9 cellular contexts compared by ENCODE assay signal in genomic region chr7:100673942-100674431, GRCh38. TPM values are rescaled to one million over a fixed set of nuclear protein-coding genes. Genes with fewer than 3 reads are reported as not detected.
DNase-seq lines count a peak whose midpoint lies in the region; ATAC-seq and TF ChIP-seq lines count a peak whose summit lies in the region.
"Had no signal": no experiment of that assay in that cellular context is flagged by ENCODE, and none has a peak within 500 bp of the region (broad histone marks: within the 10 kb centered on the region; RNA-seq: fewer than 3 reads in every experiment).

No MANE protein-coding gene starts in this region.

- H3K27me3 ChIP-seq in OCI-LY3 (ENCODE audit: low read depth, low read length), result no peaks in the 10 kb centered on the region; the same call in 1 of the 2 replicates
- no peaks in the 10 kb centered on the region for H3K27me3 ChIP-seq in skeletal muscle tissue (ENCODE audit: control insufficient read depth in 3 of 3, insufficient read depth in 3 of 3, low read length in 3 of 3)

- H3K79me2 ChIP-seq in OCI-LY3 (ENCODE audit: low read length), result peaks cover 27% of the 10 kb centered on the region

- H3K9ac ChIP-seq in OCI-LY3 (ENCODE audit: low read length) (peak overlapping the region; percentile 82), skeletal muscle tissue (ENCODE audit: low read depth in 1 of 3, low read length in 3 of 3) (peak overlapping the region; percentile 87 to 95 (median 93))

- H3K4me2 ChIP-seq in OCI-LY3 (ENCODE audit: low read length), result peak overlapping the region; percentile 60

- H3K36me3 ChIP-seq in OCI-LY3 (replicated peaks; ENCODE audit: low read depth, low read length), result peaks cover 12% of the 10 kb centered on the region
- peaks cover 22 to 24% (median 22%) of the 10 kb centered on the region in 3 donors for H3K36me3 ChIP-seq in skeletal muscle tissue (ENCODE audit: control insufficient read depth in 3 of 3, insufficient read depth in 3 of 3, low read length in 3 of 3)

- no peaks in the 10 kb centered on the region for H3K4me1 ChIP-seq in OCI-LY3 (ENCODE audit: low read length)
- H3K4me1 ChIP-seq in skeletal muscle tissue (ENCODE audit: control insufficient read depth in 3 of 3, insufficient read depth in 3 of 3, low read length in 3 of 3), result peaks cover 4 to 9% (median 5%) of the 10 kb centered on the region in 3 donors

- no peaks in the 10 kb centered on the region for H3K9me3 ChIP-seq in OCI-LY3 (ENCODE audit: insufficient read depth, low read length)
- H3K9me3 ChIP-seq in skeletal muscle tissue (ENCODE audit: control insufficient read depth in 3 of 3, low read length in 3 of 3), result no peaks in the 10 kb centered on the region

- H3K27ac ChIP-seq in OCI-LY3 (ENCODE audit: low read length) (peak overlapping the region; percentile 84), skeletal muscle tissue (ENCODE audit: low read depth, low read length) (peak overlapping the region; percentile 98)

- TF ChIP-seq CTCF in AG10803 (conservative IDR thresholded peaks at IDR 0.05; ENCODE audit: low read length) (no peak), OCI-LY3 (IDR thresholded peaks at IDR 0.05; ENCODE audit: low read depth, low read length) (no peak)

- peak; percentile 4 for ATAC-seq in GM21619 (IDR thresholded peaks at IDR 0.05; ENCODE audit: unreplicated experiment)
- no peak for ATAC-seq in GM21360 (IDR thresholded peaks at IDR 0.05; ENCODE audit: unreplicated experiment)

- DNase-seq in AG10803 (ENCODE audit: low read depth) (peak; percentile 36), amniotic epithelial cell (ENCODE audit: low read depth) (peak; percentile 30), hypothalamus (lab: John Stamatoyannopoulos, UW) (peak in 27 of 51 donors; percentile 19 to 79 (median 48)), NCI-H1048 (lab: John Stamatoyannopoulos, UW) (no peak)

- H3K4me3 ChIP-seq in AG10803 (ENCODE audit: low read length) (peak overlapping the region; percentile 92), OCI-LY3 (ENCODE audit: low read length) (peak overlapping the region; percentile 78), skeletal muscle tissue (ENCODE audit: low read length in 3 of 3) (peak overlapping the region; percentile 83 to 90 (median 85))

- no peak overlapping the region for H2AFZ ChIP-seq in OCI-LY3 (ENCODE audit: low read depth, low read length)

- H4K20me1 ChIP-seq in OCI-LY3 (ENCODE audit: insufficient read depth, low read length), result peaks cover 9% of the 10 kb centered on the region; the same call in 1 of the 2 replicates

RNA-seq across cellular contexts. Expression of gene GNB2, which starts 0.4 kb away (rescaled TPM):
- total RNA-seq in skeletal muscle tissue, result 48.5 TPM

RNA-seq across cellular contexts. Expression of gene ACTL6B, which starts 17.7 kb away (rescaled TPM):
- total RNA-seq in skeletal muscle tissue, result not detected
- total RNA-seq: renal cortical epithelial cell had no signal

RNA-seq across cellular contexts. Expression of gene GIGYF1, which starts 20.1 kb away (rescaled TPM):
- total RNA-seq in skeletal muscle tissue, result 12.0 TPM

RNA-seq across cellular contexts. Expression of gene POP7, which starts 31.9 kb away (rescaled TPM):
- total RNA-seq in skeletal muscle tissue, result 27.7 TPM

RNA-seq across cellular contexts. Expression of gene TFR2, which starts 32.6 kb away (rescaled TPM):
- 1.0 TPM for total RNA-seq in skeletal muscle tissue
